Comparison of ENCODE assay signal across 8 cellular contexts in genomic region chr10:110498087-110498981, GRCh38. TPM values are rescaled to one million over a fixed set of nuclear protein-coding genes. Genes with fewer than 3 reads are reported as not detected.
DNase-seq lines count a peak whose midpoint lies in the region; ATAC-seq and TF ChIP-seq lines count a peak whose summit lies in the region.

No MANE protein-coding gene starts in this region.

- H3K27me3 ChIP-seq in SK-N-SH (ENCODE audit: insufficient read depth) (no peaks in the 10 kb centered on the region), cardiac muscle cell (no peaks in the 10 kb centered on the region), psoas muscle (ENCODE audit: insufficient read depth in 3 of 3, low read length in 2 of 3) (peaks cover 0 to 19% (median 2%) of the 10 kb centered on the region in 3 donors)

- H3K9me3 ChIP-seq in SK-N-SH: no peaks in the 10 kb centered on the region
- no peaks in the 10 kb centered on the region for H3K9me3 ChIP-seq in cardiac muscle cell (ENCODE audit: low read depth)
- no peaks in the 10 kb centered on the region for H3K9me3 ChIP-seq in psoas muscle

- H3K79me2 ChIP-seq in SK-N-SH (ENCODE audit: insufficient read depth): peaks cover 72% of the 10 kb centered on the region

- peaks cover 20% of the 10 kb centered on the region for H4K20me1 ChIP-seq in SK-N-SH (ENCODE audit: insufficient read depth)

- POLR2A ChIA-PET in SK-N-SH (lab: Yijun Ruan, JAX): interaction anchor here (0.8 kb wide), 1 partner anchor 10 kb away, joined by 3 read pairs; no protein-coding TSS in a partner anchor

- TF ChIP-seq EP300 in SK-N-SH (IDR thresholded peaks at IDR 0.05; ENCODE audit: borderline replicate concordance in 1 of 2, low read depth in 1 of 2, low read length in 1 of 2): no peak

- TF ChIP-seq CTCF in SK-N-SH (IDR thresholded peaks at IDR 0.05): no peak
- TF ChIP-seq CTCF in cardiac muscle cell (IDR thresholded peaks at IDR 0.05; ENCODE audit: low read depth, low read length): peak; percentile 9
- peak; percentile 3 for TF ChIP-seq CTCF in psoas muscle (IDR thresholded peaks at IDR 0.05)

- H3K27ac ChIP-seq in SK-N-SH (ENCODE audit: low read depth in 2 of 2, low read length in 1 of 2): peak overlapping the region; percentile 34 to 90; a peak in 3 of 4 replicates
- peak overlapping the region; percentile 91 for H3K27ac ChIP-seq in cardiac muscle cell
- H3K27ac ChIP-seq in psoas muscle: peak overlapping the region; percentile 81

- peak overlapping the region; percentile 75 to 84 for H3K4me3 ChIP-seq in SK-N-SH (ENCODE audit: low read depth in 2 of 2, low read length in 1 of 2)
- H3K4me3 ChIP-seq in cardiac muscle cell: peak overlapping the region; percentile 59
- peak overlapping the region; percentile 86 for H3K4me3 ChIP-seq in psoas muscle

- H3K36me3 ChIP-seq in SK-N-SH (replicated peaks in 1 of 2; ENCODE audit: control insufficient read depth in 1 of 2, insufficient read depth in 2 of 2, low read length in 1 of 2) (no peaks in the 10 kb centered on the region), cardiac muscle cell (peaks cover 5% of the 10 kb centered on the region), psoas muscle (ENCODE audit: insufficient read depth in 1 of 2, low read depth in 1 of 2) (no peaks in the 10 kb centered on the region)

- CTCF ChIA-PET in SK-N-SH (lab: Yijun Ruan, JAX): interaction anchor here (0.6 to 2.4 kb wide), 15 partner anchors 8 to 191 kb away, joined by 3 to 12 read pairs (median 4); no protein-coding TSS in a partner anchor

- no peak for ATAC-seq in SK-N-SH treated with all-trans-retinoic acid at 6 μM for 48 hours
- peak; percentile 18 for ATAC-seq in HG03025 (IDR thresholded peaks at IDR 0.05; ENCODE audit: low FRiP score, unreplicated experiment)
- peak in 2 of 4 donors; percentile 5 to 6 for ATAC-seq in psoas muscle

- H3K4me2 ChIP-seq in SK-N-SH: peak overlapping the region; percentile 82

- intact Hi-C loops in psoas muscle (cut with DNase I): loop anchor here in 1 of 2 donors (5.0 to 10.0 kb wide), 2 partner anchors 144 to 186 kb away; no protein-coding TSS in a partner anchor

- peaks cover 41 to 57% of the 10 kb centered on the region in 2 experiments for H3K4me1 ChIP-seq in SK-N-SH (ENCODE audit: control insufficient read depth in 1 of 2, insufficient read depth in 2 of 2, low read depth in 1 of 2, low read length in 1 of 2)
- peaks cover 39% of the 10 kb centered on the region for H3K4me1 ChIP-seq in cardiac muscle cell (ENCODE audit: low read depth)
- H3K4me1 ChIP-seq in psoas muscle: peaks cover 34% of the 10 kb centered on the region

- peak overlapping the region; percentile 96 for H3K9ac ChIP-seq in SK-N-SH

- DNase-seq in SK-N-SH: peak; percentile 76
- peak; percentile 22 to 55 (median 28) for DNase-seq in activated naive CD4-positive, alpha-beta T cell (lab: John Stamatoyannopoulos, UW)
- DNase-seq in cardiac muscle cell (ENCODE audit: low read depth in 1 of 2, low spot score in 1 of 2): peak; percentile 69 to 73
- DNase-seq in psoas muscle: peak; percentile 64 to 72
- no peak for DNase-seq in pons (ENCODE audit: low spot score)

- H3F3A ChIP-seq in SK-N-SH (replicated peaks; ENCODE audit: insufficient read depth): peaks cover 49% of the 10 kb centered on the region

- TF ChIP-seq RAD21 in SK-N-SH (IDR thresholded peaks at IDR 0.05; ENCODE audit: low read length): no peak

- H2AFZ ChIP-seq in SK-N-SH (ENCODE audit: low read depth): no peak overlapping the region

- WGBS in SK-N-SH (ENCODE audit: low lambda C conversion rate): 21% methylated on average over 8 of the region's 107 CpGs
- whole genome bisulfite sequencing in psoas muscle, 3 donors: 4 to 12% (median 6%) methylated on average over 32 to 107 of the region's 107 CpGs

- H3K9me2 ChIP-seq in SK-N-SH: no peaks in the 10 kb centered on the region

TF ChIP-seq in SK-N-SH, 30 proteins besides CTCF, POLR2A, EP300 and RAD21:
- TF ChIP-seq NRF1 (IDR thresholded peaks at IDR 0.05; ENCODE audit: low read depth, low read length) (peak; percentile 23; the same call in 1 of the 2 replicates), USF1 (IDR thresholded peaks at IDR 0.05; ENCODE audit: borderline replicate concordance, low read depth) (no peak)

TF ChIP-seq in SK-N-SH treated with all-trans-retinoic acid at 6 μM for 48 hours, 23 proteins besides CTCF, POLR2A, EP300 and RAD21 (continues in another document):
- TF ChIP-seq ZNF565 (CRISPR knock-in tag; conservative IDR thresholded peaks at IDR 0.05; ENCODE audit: low read depth) (no peak), SNAI2 (CRISPR knock-in tag; IDR thresholded peaks at IDR 0.05) (no peak), PATZ1 (CRISPR knock-in tag; IDR thresholded peaks at IDR 0.05; ENCODE audit: borderline replicate concordance) (no peak), ZNF70 (CRISPR knock-in tag; IDR thresholded peaks at IDR 0.05) (no peak), ZNF8 (CRISPR knock-in tag; IDR thresholded peaks at IDR 0.05) (no peak), ZC3H10 (CRISPR knock-in tag; IDR thresholded peaks at IDR 0.05) (no peak), TCF4 (CRISPR knock-in tag; IDR thresholded peaks at IDR 0.05; ENCODE audit: borderline replicate concordance) (no peak), ISL1 (CRISPR knock-in tag; IDR thresholded peaks at IDR 0.05) (no peak), ZFP3 (CRISPR knock-in tag; IDR thresholded peaks at IDR 0.05) (no peak)

TF ChIP-seq in PFSK-1, 5 proteins besides CTCF, POLR2A, EP300 and RAD21:
- TF ChIP-seq FOXP2 (optimal IDR thresholded peaks at IDR 0.05; ENCODE audit: borderline replicate concordance, extremely low read depth, extremely low read length, insufficient read depth): peak; percentile 19
- no peak for TF ChIP-seq SIN3A (IDR thresholded peaks at IDR 0.05; ENCODE audit: borderline replicate concordance, insufficient read depth, low read length)
- TF ChIP-seq POLR2AphosphoS5 (IDR thresholded peaks at IDR 0.05; ENCODE audit: low read depth, low read length): no peak
- TF ChIP-seq REST (IDR thresholded peaks at IDR 0.05; ENCODE audit: insufficient read depth in 1 of 2, low read depth in 2 of 2, low read length in 2 of 2): no peak
- TF ChIP-seq TAF1 (IDR thresholded peaks at IDR 0.05; ENCODE audit: borderline replicate concordance, insufficient read depth, low read length): no peak

RNA-seq across cellular contexts. Expression of gene DUSP5, which starts 0.6 kb away (rescaled TPM):
- polyA plus RNA-seq in SK-N-SH (2012; rRNA removed) (38.2 and 52.0 TPM in 2 replicates), cardiac muscle cell (64.1 and 99.5 TPM in 2 replicates), psoas muscle (10 to 100 TPM in 1 of 3 donors, 1 to 10 TPM in 2; 1.2 to 77.5 (median 1.9) TPM)
- polyA plus RNA-seq in SK-N-SH (2012; cell fraction: cytosol; rRNA removed): 32.6 and 37.1 TPM in 2 replicates
- 60.7 and 85.8 TPM in 2 replicates for polyA plus RNA-seq in SK-N-SH (2012; cell fraction: nucleus; rRNA removed)
- 22.5 TPM for polyA plus RNA-seq in PFSK-1 (2012; ENCODE audit: insufficient read length, low read depth)
- total RNA-seq in cardiac muscle cell (75.8 and 82.1 TPM in 2 replicates), psoas muscle (1 to 10 TPM; 1.3 to 2.9 (median 2.4) TPM)
